Comparison of ENCODE assay signal across 8 cellular contexts in genomic region chr10:97407211-97407951, GRCh38. TPM values are rescaled to one million over a fixed set of nuclear protein-coding genes. Genes with fewer than 3 reads are reported as not detected.
DNase-seq lines count a peak whose midpoint lies in the region; ATAC-seq and TF ChIP-seq lines count a peak whose summit lies in the region.

No MANE protein-coding gene starts in this region.

- peak overlapping the region; percentile 8 for H3K9ac ChIP-seq in NT2/D1 (ENCODE audit: insufficient read length, low read depth)

- H3K4me1 ChIP-seq in NT2/D1 (ENCODE audit: insufficient read depth, insufficient read length) (no peaks in the 10 kb centered on the region), tibial artery (peaks cover 0 to 8% (median 5%) of the 10 kb centered on the region in 4 donors)

- H3K4me3 ChIP-seq in NT2/D1 (ENCODE audit: insufficient read length, low read depth) = no peak overlapping the region
- H3K4me3 ChIP-seq in epithelial cell of proximal tubule (ENCODE audit: low read depth, low read length) = peak overlapping the region; percentile 20
- no peak overlapping the region for H3K4me3 ChIP-seq in tibial artery

- H3K27me3 ChIP-seq in NT2/D1 (ENCODE audit: insufficient read depth, insufficient read length) = no peaks in the 10 kb centered on the region
- no peaks in the 10 kb centered on the region for H3K27me3 ChIP-seq in tibial artery

- TF ChIP-seq CTCF in epithelial cell of proximal tubule (conservative IDR thresholded peaks at IDR 0.05; ENCODE audit: low read depth, low read length) = peak; percentile 78
- TF ChIP-seq CTCF in tibial artery (IDR thresholded peaks at IDR 0.05) = peak; percentile 69 to 85

- H3K9me3 ChIP-seq in NT2/D1 (ENCODE audit: insufficient read depth, low read length) (no peaks in the 10 kb centered on the region), tibial artery (no peaks in the 10 kb centered on the region)

- peak; percentile 63 for DNase-seq in Daoy (ENCODE audit: low read depth)
- peak; percentile 83 for DNase-seq in HuH-7 (ENCODE audit: low spot score)
- peak; percentile 60 for DNase-seq in NT2/D1 (ENCODE audit: low read depth, low spot score)
- peak; percentile 54 for DNase-seq in activated T-cell treated with anti-CD3 and anti-CD28 coated beads for 4 hours
- DNase-seq in epithelial cell of proximal tubule (ENCODE audit: low read depth) = no peak
- DNase-seq in mucosa of gallbladder (ENCODE audit: low spot score) = peak; percentile 56
- DNase-seq in tibial artery = no peak

- ATAC-seq in GM21717 (IDR thresholded peaks at IDR 0.05; ENCODE audit: unreplicated experiment) = peak; percentile 83

- H3K36me3 ChIP-seq in NT2/D1 (ENCODE audit: insufficient read depth, insufficient read length, low read length) = no peaks in the 10 kb centered on the region
- H3K36me3 ChIP-seq in tibial artery = no peaks in the 10 kb centered on the region

- no peak overlapping the region for H3K27ac ChIP-seq in tibial artery

- intact Hi-C loops in tibial artery (cut with DNase I; ENCODE audit: low total_unique reads) = no loop called here

RNA-seq across cellular contexts. Expression of gene RRP12, which starts 6.2 kb away (rescaled TPM):
- 78.4 and 78.6 TPM in 2 replicates for total RNA-seq in Daoy (2014; rRNA removed; shearing (Covaris generic))
- total RNA-seq in epithelial cell of proximal tubule (23.5 and 46.3 TPM in 2 replicates), mucosa of gallbladder (20.9 TPM)

RNA-seq across cellular contexts. Expression of gene PGAM1, which starts 18.6 kb away (rescaled TPM):
- 506 and 508 TPM in 2 replicates for total RNA-seq in Daoy (2014; rRNA removed; shearing (Covaris generic))
- total RNA-seq in epithelial cell of proximal tubule (629 and 772 TPM in 2 replicates), mucosa of gallbladder (270 TPM)

RNA-seq across cellular contexts. Expression of gene EXOSC1, which starts 38.4 kb away (rescaled TPM):
- 37.7 and 49.1 TPM in 2 replicates for total RNA-seq in Daoy (2014; rRNA removed; shearing (Covaris generic))
- total RNA-seq in epithelial cell of proximal tubule (34.2 and 65.3 TPM in 2 replicates), mucosa of gallbladder (33.8 TPM)

RNA-seq across cellular contexts. Expression of gene ZDHHC16, which starts 38.6 kb away (rescaled TPM):
- total RNA-seq in Daoy (2014; rRNA removed; shearing (Covaris generic)) = 29.8 and 38.1 TPM in 2 replicates
- total RNA-seq in epithelial cell of proximal tubule (44.7 and 78.0 TPM in 2 replicates), mucosa of gallbladder (37.4 TPM)

Comparison
In these comparisons a context has a peak if more than half of its experiments do, and no peak if none do; other contexts are left out.
1. DNase-seq: peak in Daoy (single experiment), HuH-7 (single experiment), NT2/D1 (single experiment), activated T-cell treated with anti-CD3 and anti-CD28 coated beads for 4 hours (single experiment) and mucosa of gallbladder (single experiment); none in epithelial cell of proximal tubule (single experiment) and tibial artery (0 of 2).